Comparison of ENCODE assay signal across 34 cellular contexts in genomic region chr4:37304612-37305011, GRCh38.
"Had no signal": no experiment of that assay in that cellular context is flagged by ENCODE, and none has a peak within 500 bp of the region (broad histone marks: within the 10 kb centered on the region; RNA-seq: fewer than 3 reads in every experiment).

No MANE protein-coding gene starts in this region.

- H3K36me3 ChIP-seq: MG63 had no signal

- DNase-seq: Karpas-422, Kasumi-1, MG63, MM.1S, MV-4-11, NCI-H1048, NCI-H1092, NCI-H1092 treated with DMSO at 0.1 percent for 48 hours, NCI-H1105, NCI-H1105 treated with DMSO at 0.1 percent for 48 hours, NCI-H1417, NCI-H1417 treated with DMSO at 0.1 percent for 48 hours, NCI-H1436, NCI-H1436 treated with DMSO at 0.1 percent for 48 hours, NCI-H146, NCI-H1694, NCI-H1694 treated with DMSO at 0.1 percent for 48 hours, NCI-H187, NCI-H187 treated with DMSO at 0.1 percent for 48 hours, NCI-H1930, NCI-H2029, NCI-H2029 treated with DMSO at 0.1 percent for 48 hours, NCI-H2081, NCI-H2081 treated with DMSO at 0.1 percent for 48 hours, NCI-H2107, NCI-H2171, NCI-H2171 treated with DMSO at 0.1 percent for 48 hours, NCI-H2227 treated with DMSO at 0.1 percent for 48 hours, NCI-H226, NCI-H345, NCI-H446, NCI-H446 treated with DMSO at 0.1 percent for 48 hours, NCI-H510A had no signal

- H3K9ac ChIP-seq: KMS-11 had no signal

- H3K9me3 ChIP-seq: MG63 had no signal

- H3K4me3 ChIP-seq: MG63 had no signal

- H3K27ac ChIP-seq: KMS-11 had no signal
